29 cellular contexts compared by ENCODE assay signal in genomic region chr15:63683343-63683951, GRCh38.
"Had no signal": no experiment of that assay in that cellular context is flagged by ENCODE, and none has a peak within 500 bp of the region (broad histone marks: within the 10 kb centered on the region; RNA-seq: fewer than 3 reads in every experiment).

No MANE protein-coding gene starts in this region.

- ATAC-seq: activated CD8-positive, alpha-beta memory T cell treated with anti-CD3 and anti-CD28 coated beads, Interleukin-2, amount 10 ng/mL, durations not matched to agents 7 days and 5 days; heart right ventricle; left cardiac atrium; right lobe of liver; stimulated activated memory B cell treated with anti-CD40 and anti-IgM and Interleukin-4, amounts not matched to agents 10 μg/mL and 1 μg/mL and 100 μg/mL, for 72 hours had no signal

- H3K27me3 Mint-ChIP-seq: activated B cell treated with CpG ODN at 0.5 μM for 24 hours; activated CD4-positive, alpha-beta memory T cell treated with anti-CD3 and anti-CD28 coated beads for 36 hours; activated CD8-positive, alpha-beta memory T cell treated with anti-CD3 and anti-CD28 coated beads, Interleukin-2, amount 10 ng/mL, durations not matched to agents 7 days and 5 days; activated naive CD8-positive, alpha-beta T cell treated with anti-CD3 and anti-CD28 coated beads for 36 hours; stimulated activated memory B cell treated with anti-CD40 and anti-IgM and Interleukin-4, amounts not matched to agents 10 μg/mL and 1 μg/mL and 100 μg/mL, for 72 hours had no signal

- H3K4me1 Mint-ChIP-seq: activated B cell treated with CpG ODN at 0.5 μM for 24 hours; activated CD8-positive, alpha-beta memory T cell treated with anti-CD3 and anti-CD28 coated beads, Interleukin-2, amount 10 ng/mL, durations not matched to agents 7 days and 5 days; activated naive CD8-positive, alpha-beta T cell treated with anti-CD3 and anti-CD28 coated beads for 36 hours; mesothelial cell of epicardium; nephron; stimulated activated memory B cell treated with anti-CD40 and anti-IgM and Interleukin-4, amounts not matched to agents 10 μg/mL and 1 μg/mL and 100 μg/mL, for 72 hours had no signal

- H3K4me3 ChIP-seq: heart right ventricle, lung, right lobe of liver, skin epidermis, stomach, suprapubic skin, tibial nerve had no signal

- H3K27ac ChIP-seq: heart right ventricle, parathyroid adenoma, right lobe of liver, skin epidermis, stomach, suprapubic skin, tibial nerve had no signal

- H3K27ac Mint-ChIP-seq: activated B cell treated with CpG ODN at 0.5 μM for 24 hours; activated CD4-positive, alpha-beta memory T cell treated with anti-CD3 and anti-CD28 coated beads for 36 hours; activated naive CD8-positive, alpha-beta T cell treated with anti-CD3 and anti-CD28 coated beads for 36 hours; mesothelial cell of epicardium; nephron; stimulated activated memory B cell treated with anti-CD40 and anti-IgM and Interleukin-4, amounts not matched to agents 10 μg/mL and 1 μg/mL and 100 μg/mL, for 72 hours; T-helper 1 cell treated with Interleukin-12 subunit alpha and Interleukin-12 subunit beta and Interleukin-4 antibody, amounts not matched to agents 30 μg/mL and 1 μg/mL, for 36 hours had no signal

- H3K9ac ChIP-seq: parathyroid adenoma had no signal

- H3K9me3 ChIP-seq: heart right ventricle, right lobe of liver, stomach, suprapubic skin, tibial nerve had no signal

- H3K4me3 Mint-ChIP-seq: activated B cell treated with CpG ODN at 0.5 μM for 24 hours; activated CD4-positive, alpha-beta memory T cell treated with anti-CD3 and anti-CD28 coated beads for 36 hours; activated CD8-positive, alpha-beta memory T cell treated with anti-CD3 and anti-CD28 coated beads, Interleukin-2, amount 10 ng/mL, durations not matched to agents 7 days and 5 days; activated naive CD8-positive, alpha-beta T cell treated with anti-CD3 and anti-CD28 coated beads for 36 hours; mesothelial cell of epicardium; nephron; stimulated activated memory B cell treated with anti-CD40 and anti-IgM and Interleukin-4, amounts not matched to agents 10 μg/mL and 1 μg/mL and 100 μg/mL, for 72 hours; T-helper 1 cell treated with Interleukin-12 subunit alpha and Interleukin-12 subunit beta and Interleukin-4 antibody, amounts not matched to agents 30 μg/mL and 1 μg/mL, for 36 hours had no signal

- DNase-seq: activated B cell treated with CpG ODN at 0.5 μM for 24 hours; activated CD4-positive, alpha-beta memory T cell treated with anti-CD3 and anti-CD28 coated beads for 36 hours; activated CD4-positive, alpha-beta T cell treated with anti-CD3 and anti-CD28 coated beads for 4 hours; activated CD8-positive, alpha-beta memory T cell treated with anti-CD3 and anti-CD28 coated beads, Interleukin-2, amount 10 ng/mL, durations not matched to agents 7 days and 5 days; activated gamma-delta T cell treated with Interleukin-2 at 50 U/mL for 16 hours; activated naive CD8-positive, alpha-beta T cell treated with anti-CD3 and anti-CD28 coated beads for 36 hours; activated T-cell treated with anti-CD3 and anti-CD28 coated beads for 4 hours; amniotic stem cell; cerebellar nuclear complex; cortex of kidney; effector CD4-positive, alpha-beta T cell; erythroblast; foreskin fibroblast; heart right ventricle; islet precursor cell; left cardiac atrium; nucleus accumbens; right lobe of liver; stimulated activated CD4-positive, alpha-beta T cell treated with anti-CD3 and anti-CD28 coated beads, Interleukin-2, amount 100 ng/mL, for 24 hours; stomach had no signal

- H3K9me3 Mint-ChIP-seq: activated B cell treated with CpG ODN at 0.5 μM for 24 hours; activated CD4-positive, alpha-beta memory T cell treated with anti-CD3 and anti-CD28 coated beads for 36 hours; activated naive CD8-positive, alpha-beta T cell treated with anti-CD3 and anti-CD28 coated beads for 36 hours; mesothelial cell of epicardium; nephron; stimulated activated memory B cell treated with anti-CD40 and anti-IgM and Interleukin-4, amounts not matched to agents 10 μg/mL and 1 μg/mL and 100 μg/mL, for 72 hours; T-helper 1 cell treated with Interleukin-12 subunit alpha and Interleukin-12 subunit beta and Interleukin-4 antibody, amounts not matched to agents 30 μg/mL and 1 μg/mL, for 36 hours had no signal

- H3K27me3 ChIP-seq: heart right ventricle, right lobe of liver, stomach, suprapubic skin, tibial nerve had no signal

- H3K4me1 ChIP-seq: parathyroid adenoma, right lobe of liver, stomach, suprapubic skin, tibial nerve had no signal

- H2AFZ ChIP-seq: parathyroid adenoma had no signal
